ENCODE assay signal across 3 cellular contexts in genomic region chr3:183680061-183680460, GRCh38.
A peak's percentile ranks its signal among the peaks of the same experiment; 100 is the strongest.
TF ChIP-seq lines count a peak whose summit lies in the region.

No MANE protein-coding gene starts in this region.

TF ChIP-seq in HCT116, 20 proteins besides CTCF, POLR2A, EP300 and RAD21 (continues in another document):
- TF ChIP-seq ZBTB33 (IDR thresholded peaks at IDR 0.05; ENCODE audit: extremely low read depth, insufficient replicate concordance, low read length): no peak
- no peak for TF ChIP-seq EGR1 (IDR thresholded peaks at IDR 0.05; ENCODE audit: low read depth)
- no peak for TF ChIP-seq TCF7L2 (IDR thresholded peaks at IDR 0.05; ENCODE audit: borderline replicate concordance, extremely low read depth, insufficient read depth, insufficient read length)
- TF ChIP-seq SP1 (IDR thresholded peaks at IDR 0.05; ENCODE audit: low read depth): no peak
- no peak for TF ChIP-seq ELF1 (IDR thresholded peaks at IDR 0.05; ENCODE audit: borderline replicate concordance, low read depth)
- no peak for TF ChIP-seq FOSL1 (IDR thresholded peaks at IDR 0.05; ENCODE audit: low read depth)
- no peak for TF ChIP-seq JUND (IDR thresholded peaks at IDR 0.05)
- TF ChIP-seq CBX3 (IDR thresholded peaks at IDR 0.05; ENCODE audit: low read depth): no peak
- TF ChIP-seq MAX (IDR thresholded peaks at IDR 0.05): no peak
- no peak for TF ChIP-seq POLR2AphosphoS5 (IDR thresholded peaks at IDR 0.05; ENCODE audit: low read depth, low read length)
- TF ChIP-seq ZFX (IDR thresholded peaks at IDR 0.05): no peak
- TF ChIP-seq ZNF274 (IDR thresholded peaks at IDR 0.05; ENCODE audit: low read depth, low read length): no peak
- TF ChIP-seq EZH2 (IDR thresholded peaks at IDR 0.05): no peak
- TF ChIP-seq REST (IDR thresholded peaks at IDR 0.05; ENCODE audit: low read depth): no peak
- no peak for TF ChIP-seq SRF (IDR thresholded peaks at IDR 0.05; ENCODE audit: low read depth)
- no peak for TF ChIP-seq EZH2phosphoT487 (IDR thresholded peaks at IDR 0.05; ENCODE audit: borderline replicate concordance)
- no peak for TF ChIP-seq YY1 (IDR thresholded peaks at IDR 0.05; ENCODE audit: extremely low read depth, insufficient replicate concordance, low read depth, low read length)
- no peak for TF ChIP-seq SIN3A (IDR thresholded peaks at IDR 0.05; ENCODE audit: low read depth)

TF ChIP-seq in IMR-90, 13 proteins besides CTCF, POLR2A, EP300 and RAD21:
- TF ChIP-seq MAZ (IDR thresholded peaks at IDR 0.05; ENCODE audit: borderline replicate concordance, low read depth, low read length) (no peak), CEBPB (IDR thresholded peaks at IDR 0.05; ENCODE audit: low read depth, low read length) (peak; percentile 15; the same call in 1 of the 2 replicates)
TF ChIP-seq in IMR-90: peak in this region for 1.

TF ChIP-seq in GM12878, 131 proteins besides CTCF, POLR2A, EP300 and RAD21:
- TF ChIP-seq SKIL (IDR thresholded peaks at IDR 0.05; ENCODE audit: low read depth, poor library complexity, severe bottlenecking) (no peak), KDM1A (IDR thresholded peaks at IDR 0.05; ENCODE audit: borderline replicate concordance) (no peak), BCL3 (IDR thresholded peaks at IDR 0.05; ENCODE audit: borderline replicate concordance, insufficient read depth, low read depth, low read length, poor library complexity, severe bottlenecking) (peak; percentile 65), NBN (IDR thresholded peaks at IDR 0.05) (no peak), ZNF622 (IDR thresholded peaks at IDR 0.05) (no peak), MYB (IDR thresholded peaks at IDR 0.05; ENCODE audit: borderline replicate concordance, low read depth, low read length) (no peak)
TF ChIP-seq in GM12878: peak in this region for 1.
